In genomic region chr16:970766-971581, GRCh38 we compare ENCODE assay signal across 8 cellular contexts. TPM values are rescaled to one million over a fixed set of nuclear protein-coding genes. Genes with fewer than 3 reads are reported as not detected.
DNase-seq lines count a peak whose midpoint lies in the region; ATAC-seq and TF ChIP-seq lines count a peak whose summit lies in the region.

Gene LMF1 (minus strand): TSS chr16:970984. CDS start chr16:970980, 4 bp downstream.

- no peaks in the 10 kb centered on the region; the same call in 1 of the 2 replicates for H3K27me3 ChIP-seq in GM06990 (replicated peaks; ENCODE audit: control insufficient read depth, insufficient read depth, low read length)
- no peaks in the 10 kb centered on the region for H3K27me3 ChIP-seq in adrenal gland
- H3K27me3 ChIP-seq in upper lobe of left lung, result no peaks in the 10 kb centered on the region

- DNase-seq in GM06990 (ENCODE audit: extremely low read depth, insufficient read length) (peak; percentile 92), NB4 (ENCODE audit: low read depth) (peak; percentile 81), T-helper 1 cell (peak; percentile 91 to 95 (median 93)), adrenal gland (peak; percentile 92 to 97 (median 95)), left cardiac atrium (peak; percentile 93), progenitor cell of endocrine pancreas (ENCODE audit: low spot score, unreplicated experiment) (peak; percentile 97), upper lobe of left lung (peak; percentile 97 to 100)

- H3K36me3 ChIP-seq in GM06990 (ENCODE audit: control insufficient read depth, insufficient read depth, low read length) (no peaks in the 10 kb centered on the region; the same call in 1 of the 2 replicates), HEK293 (ENCODE audit: control insufficient read depth in 2 of 2, insufficient read depth in 1 of 2, low read length in 2 of 2) (peaks cover 0 to 22% of the 10 kb centered on the region in 2 experiments; a peak in 1 of 3 replicates), adrenal gland (replicated peaks in 1 of 2) (no peaks in the 10 kb centered on the region), upper lobe of left lung (peaks cover 0 to 9% (median 1%) of the 10 kb centered on the region in 4 donors)

- peak; percentile 58 for TF ChIP-seq POLR2A in NB4 (IDR thresholded peaks at IDR 0.05; ENCODE audit: extremely low read depth, insufficient read length)
- peak; percentile 45 to 66 for TF ChIP-seq POLR2A in adrenal gland (IDR thresholded peaks at IDR 0.05)
- TF ChIP-seq POLR2A in upper lobe of left lung (IDR thresholded peaks at IDR 0.05), result peak in 3 of 4 donors; percentile 33 to 77 (median 75)

- H3K36me3 Mint-ChIP-seq in progenitor cell of endocrine pancreas (ENCODE audit: insufficient read depth), result peaks cover 9% of the 10 kb centered on the region

- POLR2A ChIA-PET in HEK293 (lab: Yijun Ruan, JAX), result no interaction called here

- TF ChIP-seq EP300 in upper lobe of left lung (IDR thresholded peaks at IDR 0.05), result no peak

- WGBS in adrenal gland, 4 donors, result 5 to 45% (median 9%) methylated on average over 8 to 71 of the region's 71 CpGs
- WGBS in upper lobe of left lung, 2 donors, result 13 to 31% methylated on average over 6 to 28 of the region's 71 CpGs

- intact Hi-C loops in adrenal gland (cut with DNase I) (no loop called here), left cardiac atrium (cut with DNase I) (no loop called here)

- H3K27ac Mint-ChIP-seq in progenitor cell of endocrine pancreas, result peak within 1 kb of the TSS; percentile 80

- H3K27ac ChIP-seq in HEK293 (ENCODE audit: extremely low read depth, low read depth, low read length), result peak within 1 kb of the TSS; percentile 71
- H3K27ac ChIP-seq in adrenal gland, result peak within 1 kb of the TSS in 4 of 5 donors; percentile 59 to 85 (median 62)
- peak within 1 kb of the TSS; percentile 82 to 86 (median 82) for H3K27ac ChIP-seq in upper lobe of left lung

- peak within 1 kb of the TSS; percentile 73 for H3K4me3 Mint-ChIP-seq in progenitor cell of endocrine pancreas (ENCODE audit: low read depth)

- peak; percentile 97 to 98 for ATAC-seq in left cardiac atrium
- ATAC-seq in upper lobe of left lung (ENCODE audit: low FRiP score in 2 of 2), result peak; percentile 98 to 99

- TF ChIP-seq CTCF in GM06990 (IDR thresholded peaks at IDR 0.05; ENCODE audit: insufficient read depth, low read length, poor library complexity, severe bottlenecking), result no peak
- TF ChIP-seq CTCF in HEK293 (tag by site-specific recombination; IDR thresholded peaks at IDR 0.05), result no peak; the same call in 1 of the 2 replicates
- TF ChIP-seq CTCF in NB4 (IDR thresholded peaks at IDR 0.05; ENCODE audit: low read depth, low read length), result no peak
- TF ChIP-seq CTCF in adrenal gland (IDR thresholded peaks at IDR 0.05), result peak in 1 of 6 experiments; percentile 4
- TF ChIP-seq CTCF in progenitor cell of endocrine pancreas (IDR thresholded peaks at IDR 0.05; ENCODE audit: unreplicated experiment), result no peak
- peak in 1 of 6 experiments; percentile 2 for TF ChIP-seq CTCF in upper lobe of left lung (IDR thresholded peaks at IDR 0.05)

- peaks cover 6% of the 10 kb centered on the region for H3K27me3 Mint-ChIP-seq in progenitor cell of endocrine pancreas

- H3K4me1 ChIP-seq in HEK293 (ENCODE audit: control insufficient read depth, insufficient read depth, low read length) (peaks cover 7% of the 10 kb centered on the region; the same call in 1 of the 2 replicates), adrenal gland (replicated peaks in 1 of 2) (peaks cover 9 to 15% of the 10 kb centered on the region in 2 donors), upper lobe of left lung (peaks cover 10 to 20% (median 15%) of the 10 kb centered on the region in 4 donors)

- H3K9me3 ChIP-seq in HEK293 (ENCODE audit: control insufficient read depth, insufficient read depth, low read depth, low read length) (no peaks in the 10 kb centered on the region), adrenal gland (replicated peaks in 1 of 3) (no peaks in the 10 kb centered on the region), upper lobe of left lung (no peaks in the 10 kb centered on the region)

- no peaks in the 10 kb centered on the region for H3K9me3 Mint-ChIP-seq in progenitor cell of endocrine pancreas (ENCODE audit: low read depth)

- H3K4me1 Mint-ChIP-seq in progenitor cell of endocrine pancreas (ENCODE audit: low read depth), result peaks cover 22% of the 10 kb centered on the region

- H3K4me3 ChIP-seq in GM06990 (replicated peaks; ENCODE audit: low read depth, low read length) (peak within 1 kb of the TSS; percentile 77), HEK293 (ENCODE audit: low read depth, low read length) (peak within 1 kb of the TSS; percentile 83), NB4 (ENCODE audit: low read depth, low read length) (peak within 1 kb of the TSS; percentile 52), adrenal gland (peak within 1 kb of the TSS; percentile 27 to 98 (median 66)), upper lobe of left lung (peak within 1 kb of the TSS; percentile 71 to 93 (median 80))

- CTCF ChIA-PET in HEK293 (lab: Yijun Ruan, JAX), result interaction anchor here (0.5 kb wide), 1 partner anchor 186 kb away, joined by 5 read pairs; no protein-coding TSS in a partner anchor

TF ChIP-seq in HEK293, 187 proteins besides CTCF, POLR2A, EP300 and RAD21 (continues in another document):
- TF ChIP-seq KLF1 (tag by site-specific recombination; IDR thresholded peaks at IDR 0.05) (peak; percentile 74), ZNF76 (tag by site-specific recombination; IDR thresholded peaks at IDR 0.05; ENCODE audit: borderline replicate concordance, low read depth) (peak; percentile 56; the same call in 1 of the 2 replicates), ZNF26 (tag by site-specific recombination; IDR thresholded peaks at IDR 0.05) (no peak), HIC1 (tag by site-specific recombination; IDR thresholded peaks at IDR 0.05) (peak; percentile 71), YY2 (tag by site-specific recombination; IDR thresholded peaks at IDR 0.05) (peak; percentile 91), ZNF623 (tag by site-specific recombination; IDR thresholded peaks at IDR 0.05) (no peak), YY1 (tag by site-specific recombination; IDR thresholded peaks at IDR 0.05) (peak; percentile 78), ZNF530 (tag by site-specific recombination; IDR thresholded peaks at IDR 0.05; ENCODE audit: low read depth) (no peak), ZNF398 (tag by site-specific recombination; IDR thresholded peaks at IDR 0.05) (peak; percentile 62), ZNF600 (tag by site-specific recombination; IDR thresholded peaks at IDR 0.05) (0 out of 2 replicates have a peak, but pooled peaks have one; percentile 29), SP3 (tag by site-specific recombination; IDR thresholded peaks at IDR 0.05) (peak; percentile 90), ZNF2 (tag by site-specific recombination; IDR thresholded peaks at IDR 0.05) (peak; percentile 61; the same call in 1 of the 2 replicates), ZBTB20 (tag by site-specific recombination; IDR thresholded peaks at IDR 0.05) (peak; percentile 64; the same call in 1 of the 2 replicates), ZNF747 (tag by site-specific recombination; IDR thresholded peaks at IDR 0.05) (no peak), KLF16 (tag by site-specific recombination; IDR thresholded peaks at IDR 0.05) (peak; percentile 80), ZNF335 (tag by site-specific recombination; conservative IDR thresholded peaks at IDR 0.05) (peak; percentile 93)

RNA-seq across cellular contexts. Expression of gene LMF1, which starts in this region (rescaled TPM):
- total RNA-seq in adrenal gland (10 to 100 TPM; 24.2 to 80.8 (median 36.3) TPM), left cardiac atrium (10 to 100 TPM; 11.9 to 12.0 TPM), progenitor cell of endocrine pancreas (26.2 and 28.2 TPM in 2 replicates), upper lobe of left lung (100 to 1,000 TPM in 1 of 6 donors, 10 to 100 TPM in 5; 20.3 to 147 (median 28.2) TPM)
- polyA plus RNA-seq in adrenal gland, result 100 to 1,000 TPM in 1 of 3 donors, 10 to 100 TPM in 2; 10.5 to 101 (median 66.0) TPM

Comparison
In these comparisons a context has a peak if more than half of its experiments do, and no peak if none do; other contexts are left out.
1. Peak in every context shown above with its lines: DNase-seq, ATAC-seq, H3K4me3 ChIP-seq and H3K27ac ChIP-seq.